ENCODE assay signal across 1 cellular context in genomic region chr5:67494186-67494842, GRCh38.
TF ChIP-seq lines count a peak whose summit lies in the region.

No MANE protein-coding gene starts in this region.

TF ChIP-seq in WTC11, 78 proteins besides CTCF, POLR2A, EP300 and RAD21 (continued from another document):
- TF ChIP-seq ATF2 (CRISPR knock-in tag; IDR thresholded peaks at IDR 0.05; ENCODE audit: borderline replicate concordance, low read depth) (no peak), ZNF138 (CRISPR knock-in tag; conservative IDR thresholded peaks at IDR 0.05) (no peak), JAZF1 (CRISPR knock-in tag; IDR thresholded peaks at IDR 0.05) (no peak), AR (CRISPR knock-in tag; IDR thresholded peaks at IDR 0.05) (no peak), RELA (CRISPR knock-in tag; IDR thresholded peaks at IDR 0.05; ENCODE audit: borderline replicate concordance) (no peak)
